In genomic region chr11:68269414-68270081, GRCh38 we compare ENCODE assay signal across 10 cellular contexts. TPM values are rescaled to one million over a fixed set of nuclear protein-coding genes. Genes with fewer than 3 reads are reported as not detected.
DNase-seq lines count a peak whose midpoint lies in the region; ATAC-seq and TF ChIP-seq lines count a peak whose summit lies in the region.
"Had no signal": no experiment of that assay in that cellular context is flagged by ENCODE, and none has a peak within 500 bp of the region (broad histone marks: within the 10 kb centered on the region; RNA-seq: fewer than 3 reads in every experiment).

No MANE protein-coding gene starts in this region.

- no peak overlapping the region for H3K27ac ChIP-seq in lower lobe of right lung

- no peak overlapping the region for H3K27ac Mint-ChIP-seq in activated CD8-positive, alpha-beta T cell treated with anti-CD3 and anti-CD28 coated beads for 36 hours
- H3K27ac Mint-ChIP-seq in activated CD8-positive, alpha-beta T cell treated with anti-CD3 and anti-CD28 coated beads, Interleukin-2, amount 10 ng/mL, durations not matched to agents 7 days and 5 days: no peak overlapping the region
- no peak overlapping the region for H3K27ac Mint-ChIP-seq in activated naive CD8-positive, alpha-beta T cell

- peaks cover 26% of the 10 kb centered on the region for H3K36me3 Mint-ChIP-seq in activated CD8-positive, alpha-beta T cell treated with anti-CD3 and anti-CD28 coated beads for 36 hours (ENCODE audit: low read depth)
- peaks cover 37% of the 10 kb centered on the region for H3K36me3 Mint-ChIP-seq in activated CD8-positive, alpha-beta T cell treated with anti-CD3 and anti-CD28 coated beads, Interleukin-2, amount 10 ng/mL, durations not matched to agents 7 days and 5 days (ENCODE audit: low read depth)
- H3K36me3 Mint-ChIP-seq in activated naive CD8-positive, alpha-beta T cell: peaks cover 2% of the 10 kb centered on the region

- H3K9me3 Mint-ChIP-seq in activated CD8-positive, alpha-beta T cell treated with anti-CD3 and anti-CD28 coated beads for 36 hours: no peaks in the 10 kb centered on the region
- no peaks in the 10 kb centered on the region for H3K9me3 Mint-ChIP-seq in activated CD8-positive, alpha-beta T cell treated with anti-CD3 and anti-CD28 coated beads, Interleukin-2, amount 10 ng/mL, durations not matched to agents 7 days and 5 days (ENCODE audit: insufficient read depth)
- no peaks in the 10 kb centered on the region for H3K9me3 Mint-ChIP-seq in activated naive CD8-positive, alpha-beta T cell (ENCODE audit: low read depth)

- no peaks in the 10 kb centered on the region for H3K27me3 Mint-ChIP-seq in activated CD8-positive, alpha-beta T cell treated with anti-CD3 and anti-CD28 coated beads for 36 hours
- no peaks in the 10 kb centered on the region for H3K27me3 Mint-ChIP-seq in activated CD8-positive, alpha-beta T cell treated with anti-CD3 and anti-CD28 coated beads, Interleukin-2, amount 10 ng/mL, durations not matched to agents 7 days and 5 days (ENCODE audit: low read depth)
- no peaks in the 10 kb centered on the region for H3K27me3 Mint-ChIP-seq in activated naive CD8-positive, alpha-beta T cell

- ATAC-seq in activated CD8-positive, alpha-beta T cell treated with anti-CD3 and anti-CD28 coated beads for 36 hours: no peak
- no peak for ATAC-seq in activated CD8-positive, alpha-beta T cell treated with anti-CD3 and anti-CD28 coated beads, Interleukin-2, amount 10 ng/mL, durations not matched to agents 7 days and 5 days
- ATAC-seq in lower lobe of right lung: no peak

- H3K27me3 ChIP-seq in kidney epithelial cell (ENCODE audit: control insufficient read depth, insufficient read depth, low read length) (no peaks in the 10 kb centered on the region), lower lobe of right lung (ENCODE audit: low read depth) (no peaks in the 10 kb centered on the region)

- H3K4me1 ChIP-seq in lower lobe of right lung: peaks cover 31% of the 10 kb centered on the region

- no peak for DNase-seq in activated CD8-positive, alpha-beta T cell treated with anti-CD3 and anti-CD28 coated beads for 36 hours
- no peak for DNase-seq in activated CD8-positive, alpha-beta T cell treated with anti-CD3 and anti-CD28 coated beads, Interleukin-2, amount 10 ng/mL, durations not matched to agents 7 days and 5 days
- DNase-seq in kidney epithelial cell (ENCODE audit: low read depth) (peak; percentile 63), stromal cell of bone marrow (ENCODE audit: low read depth) (peak; percentile 61), occipital lobe (lab: John Stamatoyannopoulos, UW) (no peak), lower lobe of right lung (no peak), iPS-NIHi11 (ENCODE audit: low spot score) (no peak)
- DNase-seq: ACHN; stimulated activated CD4-positive, alpha-beta T cell treated with anti-CD3 and anti-CD28 coated beads, Interleukin-12 subunit alpha, Interleukin-12 subunit beta, amount 100 ng/mL, for 4 hours had no signal

- peak overlapping the region; percentile 31 for H3K4me3 Mint-ChIP-seq in activated CD8-positive, alpha-beta T cell treated with anti-CD3 and anti-CD28 coated beads for 36 hours
- H3K4me3 Mint-ChIP-seq in activated CD8-positive, alpha-beta T cell treated with anti-CD3 and anti-CD28 coated beads, Interleukin-2, amount 10 ng/mL, durations not matched to agents 7 days and 5 days: no peak overlapping the region
- H3K4me3 Mint-ChIP-seq in activated naive CD8-positive, alpha-beta T cell: peak overlapping the region; percentile 57

- peaks cover 1% of the 10 kb centered on the region for H3K36me3 ChIP-seq in kidney epithelial cell (ENCODE audit: control insufficient read depth, insufficient read depth, low read length)
- H3K36me3 ChIP-seq in lower lobe of right lung: peaks cover 36% of the 10 kb centered on the region

- H3K9me3 ChIP-seq in lower lobe of right lung: no peaks in the 10 kb centered on the region

- CTCF ChIA-PET in activated CD8-positive, alpha-beta T cell treated with anti-CD3 and anti-CD28 coated beads for 36 hours (lab: Charles Lee): interaction anchor here (2.7 to 3.9 kb wide), 2 partner anchors 11 to 28 kb away, joined by 28 to 46 read pairs; no protein-coding TSS in a partner anchor
- CTCF ChIA-PET in activated CD8-positive, alpha-beta T cell treated with anti-CD3 and anti-CD28 coated beads, Interleukin-2, amount 10 ng/mL, durations not matched to agents 7 days and 5 days (lab: Charles Lee): interaction anchor here (1.1 to 6.2 kb wide), 5 partner anchors 9 to 114 kb away, joined by 3 to 79 read pairs (median 5); no protein-coding TSS in a partner anchor

- H3K4me1 Mint-ChIP-seq in activated CD8-positive, alpha-beta T cell treated with anti-CD3 and anti-CD28 coated beads for 36 hours (ENCODE audit: low read depth): peaks cover 27% of the 10 kb centered on the region
- H3K4me1 Mint-ChIP-seq in activated CD8-positive, alpha-beta T cell treated with anti-CD3 and anti-CD28 coated beads, Interleukin-2, amount 10 ng/mL, durations not matched to agents 7 days and 5 days (ENCODE audit: low read depth): peaks cover 50% of the 10 kb centered on the region
- H3K4me1 Mint-ChIP-seq in activated naive CD8-positive, alpha-beta T cell (ENCODE audit: low read depth): peaks cover 20% of the 10 kb centered on the region

- no peak overlapping the region for H3K4me3 ChIP-seq in kidney epithelial cell (ENCODE audit: low read depth, low read length)
- H3K4me3 ChIP-seq in lower lobe of right lung: no peak overlapping the region

- TF ChIP-seq CTCF in activated CD8-positive, alpha-beta T cell treated with anti-CD3 and anti-CD28 coated beads for 36 hours (IDR thresholded peaks at IDR 0.05): no peak
- TF ChIP-seq CTCF in kidney epithelial cell (IDR thresholded peaks at IDR 0.05; ENCODE audit: insufficient read depth, low read length, poor library complexity, severe bottlenecking) (no peak), lower lobe of right lung (IDR thresholded peaks at IDR 0.05) (no peak)

- POLR2A ChIA-PET in activated CD8-positive, alpha-beta T cell treated with anti-CD3 and anti-CD28 coated beads for 36 hours (lab: Charles Lee): interaction anchor here (1.3 to 3.6 kb wide), 2 partner anchors 12 to 67 kb away, joined by 3 to 11 read pairs; no protein-coding TSS in a partner anchor
- POLR2A ChIA-PET in activated CD8-positive, alpha-beta T cell treated with anti-CD3 and anti-CD28 coated beads, Interleukin-2, amount 10 ng/mL, durations not matched to agents 7 days and 5 days (lab: Charles Lee): no interaction called here

- intact Hi-C loops in activated CD8-positive, alpha-beta T cell treated with anti-CD3 and anti-CD28 coated beads for 36 hours (cut with micrococcal nuclease): no loop called here
- intact Hi-C loops in lower lobe of right lung (cut with DNase I): no loop called here

RNA-seq across cellular contexts. Expression of gene C11orf24, which starts 2.2 kb away (rescaled TPM):
- total RNA-seq in activated CD8-positive, alpha-beta T cell treated with anti-CD3 and anti-CD28 coated beads for 36 hours: 10 to 100 TPM; 38.0 to 40.7 TPM
- total RNA-seq in activated CD8-positive, alpha-beta T cell treated with anti-CD3 and anti-CD28 coated beads, Interleukin-2, amount 10 ng/mL, durations not matched to agents 7 days and 5 days: 10 to 100 TPM; 29.2 to 30.0 TPM
- total RNA-seq in kidney epithelial cell: 27.5 and 56.8 TPM in 2 replicates
- 10.6 TPM for total RNA-seq in occipital lobe
- total RNA-seq in lower lobe of right lung: 24.7 TPM

RNA-seq across cellular contexts. Expression of gene LRP5, which starts 42.8 kb away (rescaled TPM):
- 10 to 100 TPM; 10.5 to 15.3 TPM for total RNA-seq in activated CD8-positive, alpha-beta T cell treated with anti-CD3 and anti-CD28 coated beads for 36 hours
- 10 to 100 TPM; 37.1 to 46.3 TPM for total RNA-seq in activated CD8-positive, alpha-beta T cell treated with anti-CD3 and anti-CD28 coated beads, Interleukin-2, amount 10 ng/mL, durations not matched to agents 7 days and 5 days
- total RNA-seq in kidney epithelial cell (31.2 and 31.6 TPM in 2 replicates), occipital lobe (15.1 TPM), lower lobe of right lung (66.1 TPM)

RNA-seq across cellular contexts. Expression of gene KMT5B, which starts 56.5 kb away (rescaled TPM):
- total RNA-seq in activated CD8-positive, alpha-beta T cell treated with anti-CD3 and anti-CD28 coated beads for 36 hours: 10 to 100 TPM; 16.9 to 17.9 TPM
- total RNA-seq in activated CD8-positive, alpha-beta T cell treated with anti-CD3 and anti-CD28 coated beads, Interleukin-2, amount 10 ng/mL, durations not matched to agents 7 days and 5 days: 10 to 100 TPM; 18.7 to 21.9 TPM
- total RNA-seq in kidney epithelial cell (24.8 and 25.7 TPM in 2 replicates), occipital lobe (139 TPM), lower lobe of right lung (48.6 TPM)

Comparison
In these comparisons a context has a peak if more than half of its experiments do, and no peak if none do; other contexts are left out.
1. DNase-seq: peak in kidney epithelial cell (single experiment) and stromal cell of bone marrow (single experiment); none in activated CD8-positive, alpha-beta T cell treated with anti-CD3 and anti-CD28 coated beads for 36 hours (single experiment), activated CD8-positive, alpha-beta T cell treated with anti-CD3 and anti-CD28 coated beads, Interleukin-2, amount 10 ng/mL, durations not matched to agents 7 days and 5 days (single experiment), occipital lobe (single experiment), lower lobe of right lung (single experiment) and iPS-NIHi11 (single experiment).